In the genomic region with DNA sequence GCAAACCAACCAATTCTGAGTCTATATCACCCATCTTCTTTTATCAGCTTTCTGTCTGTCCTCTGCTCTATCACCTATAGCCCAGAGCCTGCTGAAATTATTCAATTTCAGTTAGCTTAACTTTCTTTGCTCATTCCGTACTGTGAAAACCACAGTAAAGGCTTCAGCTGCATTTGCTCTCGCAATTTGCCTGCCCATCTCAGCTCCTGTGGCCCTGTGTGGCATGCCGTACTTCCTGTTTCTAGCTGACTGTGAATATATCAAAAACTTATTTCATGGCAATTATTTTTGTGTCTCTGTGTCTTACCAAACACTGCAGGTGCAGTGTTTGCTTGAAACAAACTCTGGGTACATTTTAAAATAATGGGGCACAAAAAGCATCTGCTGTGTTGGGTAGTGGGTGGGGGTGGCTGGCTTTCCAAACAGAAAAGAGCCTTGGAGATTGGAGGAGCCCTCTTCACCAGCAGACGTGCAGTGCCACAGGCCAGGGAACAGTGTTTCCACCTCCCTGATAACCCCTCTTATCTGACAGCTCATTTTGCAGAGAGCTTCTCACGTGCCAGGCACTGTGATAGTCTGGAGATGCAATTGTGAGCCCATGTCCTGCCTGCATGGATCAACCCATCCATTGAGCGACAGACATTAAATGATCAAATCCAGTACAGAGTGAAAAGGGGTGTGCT, we compare ENCODE assay signal across 2 cellular contexts.
TF ChIP-seq lines count a peak whose summit lies in the region.

No MANE protein-coding gene starts in this region.

TF ChIP-seq in K562, 482 proteins besides CTCF, POLR2A, EP300 and RAD21:
- TF ChIP-seq, protein P1, sequence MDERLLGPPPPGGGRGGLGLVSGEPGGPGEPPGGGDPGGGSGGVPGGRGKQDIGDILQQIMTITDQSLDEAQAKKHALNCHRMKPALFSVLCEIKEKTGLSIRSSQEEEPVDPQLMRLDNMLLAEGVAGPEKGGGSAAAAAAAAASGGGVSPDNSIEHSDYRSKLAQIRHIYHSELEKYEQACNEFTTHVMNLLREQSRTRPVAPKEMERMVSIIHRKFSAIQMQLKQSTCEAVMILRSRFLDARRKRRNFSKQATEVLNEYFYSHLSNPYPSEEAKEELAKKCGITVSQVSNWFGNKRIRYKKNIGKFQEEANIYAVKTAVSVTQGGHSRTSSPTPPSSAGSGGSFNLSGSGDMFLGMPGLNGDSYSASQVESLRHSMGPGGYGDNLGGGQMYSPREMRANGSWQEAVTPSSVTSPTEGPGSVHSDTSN (CRISPR knock-in tag; IDR thresholded peaks at IDR 0.05; ENCODE audit: low read depth), result no peak
- TF ChIP-seq, protein P1 (tag; conservative IDR thresholded peaks at IDR 0.05; ENCODE audit: low read depth), result no peak
- TF ChIP-seq BHLHE40 (IDR thresholded peaks at IDR 0.05; ENCODE audit: low read length), result peak; percentile 31; the same call in 1 of the 2 replicates
- TF ChIP-seq ZNF165 (CRISPR knock-in tag; IDR thresholded peaks at IDR 0.05; ENCODE audit: borderline replicate concordance), result no peak
- TF ChIP-seq GTF2A2 (tag; IDR thresholded peaks at IDR 0.05), result no peak
TF ChIP-seq in K562: peak in this region for 1.

TF ChIP-seq in WTC11, 78 proteins besides CTCF, POLR2A, EP300 and RAD21 (continued from another document):
- TF ChIP-seq, protein P2, sequence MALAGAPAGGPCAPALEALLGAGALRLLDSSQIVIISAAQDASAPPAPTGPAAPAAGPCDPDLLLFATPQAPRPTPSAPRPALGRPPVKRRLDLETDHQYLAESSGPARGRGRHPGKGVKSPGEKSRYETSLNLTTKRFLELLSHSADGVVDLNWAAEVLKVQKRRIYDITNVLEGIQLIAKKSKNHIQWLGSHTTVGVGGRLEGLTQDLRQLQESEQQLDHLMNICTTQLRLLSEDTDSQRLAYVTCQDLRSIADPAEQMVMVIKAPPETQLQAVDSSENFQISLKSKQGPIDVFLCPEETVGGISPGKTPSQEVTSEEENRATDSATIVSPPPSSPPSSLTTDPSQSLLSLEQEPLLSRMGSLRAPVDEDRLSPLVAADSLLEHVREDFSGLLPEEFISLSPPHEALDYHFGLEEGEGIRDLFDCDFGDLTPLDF (CRISPR knock-in tag; IDR thresholded peaks at IDR 0.05), result no peak
- TF ChIP-seq, protein P3, sequence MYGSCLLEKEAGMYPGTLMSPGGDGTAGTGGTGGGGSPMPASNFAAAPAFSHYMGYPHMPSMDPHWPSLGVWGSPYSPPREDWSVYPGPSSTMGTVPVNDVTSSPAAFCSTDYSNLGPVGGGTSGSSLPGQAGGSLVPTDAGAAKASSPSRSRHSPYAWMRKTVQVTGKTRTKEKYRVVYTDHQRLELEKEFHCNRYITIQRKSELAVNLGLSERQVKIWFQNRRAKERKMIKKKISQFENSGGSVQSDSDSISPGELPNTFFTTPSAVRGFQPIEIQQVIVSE (CRISPR knock-in tag; IDR thresholded peaks at IDR 0.05; ENCODE audit: borderline replicate concordance), result no peak
- TF ChIP-seq, protein P4, sequence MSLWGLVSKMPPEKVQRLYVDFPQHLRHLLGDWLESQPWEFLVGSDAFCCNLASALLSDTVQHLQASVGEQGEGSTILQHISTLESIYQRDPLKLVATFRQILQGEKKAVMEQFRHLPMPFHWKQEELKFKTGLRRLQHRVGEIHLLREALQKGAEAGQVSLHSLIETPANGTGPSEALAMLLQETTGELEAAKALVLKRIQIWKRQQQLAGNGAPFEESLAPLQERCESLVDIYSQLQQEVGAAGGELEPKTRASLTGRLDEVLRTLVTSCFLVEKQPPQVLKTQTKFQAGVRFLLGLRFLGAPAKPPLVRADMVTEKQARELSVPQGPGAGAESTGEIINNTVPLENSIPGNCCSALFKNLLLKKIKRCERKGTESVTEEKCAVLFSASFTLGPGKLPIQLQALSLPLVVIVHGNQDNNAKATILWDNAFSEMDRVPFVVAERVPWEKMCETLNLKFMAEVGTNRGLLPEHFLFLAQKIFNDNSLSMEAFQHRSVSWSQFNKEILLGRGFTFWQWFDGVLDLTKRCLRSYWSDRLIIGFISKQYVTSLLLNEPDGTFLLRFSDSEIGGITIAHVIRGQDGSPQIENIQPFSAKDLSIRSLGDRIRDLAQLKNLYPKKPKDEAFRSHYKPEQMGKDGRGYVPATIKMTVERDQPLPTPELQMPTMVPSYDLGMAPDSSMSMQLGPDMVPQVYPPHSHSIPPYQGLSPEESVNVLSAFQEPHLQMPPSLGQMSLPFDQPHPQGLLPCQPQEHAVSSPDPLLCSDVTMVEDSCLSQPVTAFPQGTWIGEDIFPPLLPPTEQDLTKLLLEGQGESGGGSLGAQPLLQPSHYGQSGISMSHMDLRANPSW (CRISPR knock-in tag; conservative IDR thresholded peaks at IDR 0.05; ENCODE audit: low read depth), result no peak
- TF ChIP-seq ZNF121 (CRISPR knock-in tag; IDR thresholded peaks at IDR 0.05), result no peak
- no peak for TF ChIP-seq NFE2L1 (CRISPR knock-in tag; IDR thresholded peaks at IDR 0.05)
- no peak for TF ChIP-seq IRF2 (CRISPR knock-in tag; IDR thresholded peaks at IDR 0.05; ENCODE audit: borderline replicate concordance, low read depth)
- TF ChIP-seq, protein P5, sequence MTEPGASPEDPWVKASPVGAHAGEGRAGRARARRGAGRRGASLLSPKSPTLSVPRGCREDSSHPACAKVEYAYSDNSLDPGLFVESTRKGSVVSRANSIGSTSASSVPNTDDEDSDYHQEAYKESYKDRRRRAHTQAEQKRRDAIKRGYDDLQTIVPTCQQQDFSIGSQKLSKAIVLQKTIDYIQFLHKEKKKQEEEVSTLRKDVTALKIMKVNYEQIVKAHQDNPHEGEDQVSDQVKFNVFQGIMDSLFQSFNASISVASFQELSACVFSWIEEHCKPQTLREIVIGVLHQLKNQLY (CRISPR knock-in tag; IDR thresholded peaks at IDR 0.05), result no peak
- no peak for TF ChIP-seq SMAD4 (CRISPR knock-in tag; IDR thresholded peaks at IDR 0.05)
- TF ChIP-seq ZNF138 (CRISPR knock-in tag; conservative IDR thresholded peaks at IDR 0.05), result no peak
- TF ChIP-seq, protein P6, sequence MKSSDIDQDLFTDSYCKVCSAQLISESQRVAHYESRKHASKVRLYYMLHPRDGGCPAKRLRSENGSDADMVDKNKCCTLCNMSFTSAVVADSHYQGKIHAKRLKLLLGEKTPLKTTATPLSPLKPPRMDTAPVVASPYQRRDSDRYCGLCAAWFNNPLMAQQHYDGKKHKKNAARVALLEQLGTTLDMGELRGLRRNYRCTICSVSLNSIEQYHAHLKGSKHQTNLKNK (CRISPR knock-in tag; IDR thresholded peaks at IDR 0.05), result no peak
- no peak for TF ChIP-seq ZNF671 (CRISPR knock-in tag; IDR thresholded peaks at IDR 0.05)
TF ChIP-seq in WTC11: peak in this region for 0.
